In genomic region chr5:134120386-134121138, GRCh38 we compare ENCODE assay signal across 22 cellular contexts. TPM values are rescaled to one million over a fixed set of nuclear protein-coding genes. Genes with fewer than 3 reads are reported as not detected.
DNase-seq lines count a peak whose midpoint lies in the region; ATAC-seq and TF ChIP-seq lines count a peak whose summit lies in the region.
"Had no signal": no experiment of that assay in that cellular context is flagged by ENCODE, and none has a peak within 500 bp of the region (broad histone marks: within the 10 kb centered on the region; RNA-seq: fewer than 3 reads in every experiment).

No MANE protein-coding gene starts in this region.

- no peak for DNase-seq in CD4-positive, alpha-beta T cell
- peak; percentile 48 for DNase-seq in activated T-cell treated with anti-CD3 and anti-CD28 coated beads, Interleukin-2, amount 50 U/mL, for 48 hours
- no peak for DNase-seq in immature natural killer cell
- no peak for DNase-seq in stimulated activated naive CD4-positive, alpha-beta T cell treated with Interleukin-2 at 50 U/mL for 16 hours (lab: John Stamatoyannopoulos, UW)
- DNase-seq in SHP77 treated with DMSO at 0.1 percent for 48 hours (lab: John Stamatoyannopoulos, UW) = no peak
- no peak for DNase-seq in heart left ventricle
- no peak for DNase-seq in DMS114 treated with DMSO at 0.1 percent for 48 hours (lab: John Stamatoyannopoulos, UW; ENCODE audit: unreplicated experiment)
- DNase-seq: activated CD4-positive, alpha-beta T cell treated with anti-CD3 and anti-CD28 coated beads for 4 hours; BE2C; DMS53; hippocampal formation; kidney; NCI-H187; NCI-H446; nephron progenitor cell; psoas muscle; small intestine; stimulated activated CD4-positive, alpha-beta T cell treated with anti-CD3 and anti-CD28 coated beads, Interleukin-4, amount 100 ng/mL, for 4 hours; thyroid gland had no signal

- peak overlapping the region; percentile 98 for H3K27ac Mint-ChIP-seq in CD4-positive, alpha-beta T cell
- peak overlapping the region; percentile 40 to 95 (median 76) for H3K27ac Mint-ChIP-seq in immature natural killer cell
- H3K27ac Mint-ChIP-seq: activated T-helper 2 cell treated with anti-CD3 and anti-CD28 coated beads, Interferon-gamma antibody, Interleukin-2, Interleukin-4, amounts not matched to agents 10 μg/mL and 5 μg/mL and 100 μg/mL, durations not matched to agents 14 hours and 24 hours and 36 hours; nephron progenitor cell had no signal

- no peak for TF ChIP-seq CTCF in CD4-positive, alpha-beta T cell (IDR thresholded peaks at IDR 0.05)
- TF ChIP-seq CTCF in heart left ventricle (IDR thresholded peaks at IDR 0.05) = no peak

- WGBS in heart left ventricle, 4 donors = 91 to 93% (median 92%) methylated on average over 16 to 17 of the region's 17 CpGs

- intact Hi-C loops in CD4-positive, alpha-beta T cell (cut with DNase I, micrococcal nuclease) = no loop called here
- intact Hi-C loops in heart left ventricle (cut with DNase I) = no loop called here

- H3K27ac ChIP-seq in BLaER1 (no peak overlapping the region), heart left ventricle (peak overlapping the region in 1 of 12 donors; percentile 58)
- peak overlapping the region; percentile 96 for H3K27ac ChIP-seq in CD4-positive, alpha-beta T cell (ENCODE audit: low read depth, low read length)
- H3K27ac ChIP-seq: psoas muscle, thyroid gland had no signal

- peaks cover 59% of the 10 kb centered on the region for H3K4me1 ChIP-seq in BLaER1
- H3K4me1 ChIP-seq in heart left ventricle = peaks cover 0 to 25% (median 13%) of the 10 kb centered on the region in 12 donors

- H3K9me3 ChIP-seq in BLaER1 (no peaks in the 10 kb centered on the region), heart left ventricle (no peaks in the 10 kb centered on the region)
- H3K9me3 ChIP-seq in CD4-positive, alpha-beta T cell (ENCODE audit: control insufficient read depth, low read length) = no peaks in the 10 kb centered on the region
- H3K9me3 ChIP-seq: BE2C, psoas muscle, thyroid gland had no signal

- H3K4me3 ChIP-seq in BLaER1 = no peak overlapping the region
- H3K4me3 ChIP-seq in heart left ventricle = no peak overlapping the region
- H3K4me3 ChIP-seq: psoas muscle, thyroid gland had no signal

- CTCF ChIA-PET in CD4-positive, alpha-beta T cell (lab: Charles Lee) = interaction anchor here (1.7 to 6.3 kb wide), 4 partner anchors 12 to 81 kb away, joined by 7 to 51 read pairs (median 14); no protein-coding TSS in a partner anchor

- H3K9ac ChIP-seq in BLaER1 = no peak overlapping the region

- H3K27me3 ChIP-seq in BLaER1 (peaks cover 64% of the 10 kb centered on the region), heart left ventricle (peaks cover 0 to 5% (median 0%) of the 10 kb centered on the region in 9 donors)
- H3K27me3 ChIP-seq in CD4-positive, alpha-beta T cell (ENCODE audit: control insufficient read depth, insufficient read depth, low read length) = no peaks in the 10 kb centered on the region
- H3K27me3 ChIP-seq: BE2C, thyroid gland had no signal

- no peak for ATAC-seq in CD4-positive, alpha-beta T cell (ENCODE audit: poor library complexity)
- ATAC-seq in heart left ventricle = no peak
- ATAC-seq: psoas muscle, SK-N-SH treated with all-trans-retinoic acid at 6 μM for 48 hours had no signal

- H3K9me3 Mint-ChIP-seq in CD4-positive, alpha-beta T cell = no peaks in the 10 kb centered on the region
- no peaks in the 10 kb centered on the region for H3K9me3 Mint-ChIP-seq in immature natural killer cell
- H3K9me3 Mint-ChIP-seq: activated T-helper 2 cell treated with anti-CD3 and anti-CD28 coated beads, Interferon-gamma antibody, Interleukin-2, Interleukin-4, amounts not matched to agents 10 μg/mL and 5 μg/mL and 100 μg/mL, durations not matched to agents 14 hours and 24 hours and 36 hours; nephron progenitor cell had no signal

- TF ChIP-seq POLR2A in heart left ventricle (IDR thresholded peaks at IDR 0.05) = no peak

- peak overlapping the region; percentile 51 for H3K4me2 ChIP-seq in BLaER1

- H3K4me1 Mint-ChIP-seq in CD4-positive, alpha-beta T cell (ENCODE audit: low read depth) = peaks cover 75% of the 10 kb centered on the region
- peaks cover 95% of the 10 kb centered on the region in 2 donors for H3K4me1 Mint-ChIP-seq in immature natural killer cell

- H3K36me3 Mint-ChIP-seq in CD4-positive, alpha-beta T cell (ENCODE audit: low read depth) = peaks cover 99% of the 10 kb centered on the region
- peaks cover 0 to 20% (median 10%) of the 10 kb centered on the region in 3 donors for H3K36me3 Mint-ChIP-seq in immature natural killer cell

- peak overlapping the region; percentile 95 for H3K4me3 Mint-ChIP-seq in CD4-positive, alpha-beta T cell
- peak overlapping the region in 4 of 5 donors; percentile 18 to 85 (median 68) for H3K4me3 Mint-ChIP-seq in immature natural killer cell
- H3K4me3 Mint-ChIP-seq: nephron progenitor cell had no signal

- H4K20me1 ChIP-seq in BLaER1 = peaks cover 85% of the 10 kb centered on the region

- POLR2A ChIA-PET in CD4-positive, alpha-beta T cell (lab: Charles Lee) = interaction anchor here (3.3 to 10.2 kb wide), 3 partner anchors 56 to 80 kb away, joined by 9 to 138 read pairs (median 49); partner anchors contain the start of gene SKP1

- no peaks in the 10 kb centered on the region for H3K27me3 Mint-ChIP-seq in CD4-positive, alpha-beta T cell
- peaks cover 2 to 10% (median 9%) of the 10 kb centered on the region in 3 donors for H3K27me3 Mint-ChIP-seq in immature natural killer cell (ENCODE audit: low read depth in 3 of 3)

- H3K36me3 ChIP-seq in BLaER1 = no peaks in the 10 kb centered on the region
- H3K36me3 ChIP-seq in heart left ventricle = no peaks in the 10 kb centered on the region
- H3K36me3 ChIP-seq: thyroid gland had no signal

RNA-seq across cellular contexts. Expression of gene TCF7, which starts 6.1 kb away (rescaled TPM):
- total RNA-seq in CD4-positive, alpha-beta T cell = 100 to 1,000 TPM; 480 to 493 TPM
- 10 to 100 TPM; 14.9 to 50.9 (median 38.2) TPM for polyA plus RNA-seq in immature natural killer cell
- total RNA-seq in heart left ventricle = 1 to 10 TPM in 8 of 9 donors, under 1 TPM in 1; 0.79 to 5.2 (median 2.6) TPM
- 1 to 10 TPM; 1.6 to 1.9 TPM for polyA plus RNA-seq in heart left ventricle

RNA-seq across cellular contexts. Expression of gene SKP1, which starts 56.2 kb away (rescaled TPM):
- 100 to 1,000 TPM; 303 to 314 TPM for total RNA-seq in CD4-positive, alpha-beta T cell
- polyA plus RNA-seq in immature natural killer cell = 1,000 to 10,000 TPM in 2 of 3 donors, 100 to 1,000 TPM in 1; 955 to 1,349 (median 1,131) TPM
- 100 to 1,000 TPM; 290 to 533 (median 459) TPM for total RNA-seq in heart left ventricle
- 1,000 to 10,000 TPM in 1 of 2 donors, 100 to 1,000 TPM in 1; 175 to 1,085 TPM for polyA plus RNA-seq in heart left ventricle

Comparison
In these comparisons a context has a peak if more than half of its experiments do, and no peak if none do; other contexts are left out.
1. DNase-seq: peak in activated T-cell treated with anti-CD3 and anti-CD28 coated beads, Interleukin-2, amount 50 U/mL, for 48 hours (2 of 2); none in CD4-positive, alpha-beta T cell (0 of 10), immature natural killer cell (0 of 3), stimulated activated naive CD4-positive, alpha-beta T cell treated with Interleukin-2 at 50 U/mL for 16 hours (single experiment), SHP77 treated with DMSO at 0.1 percent for 48 hours (single experiment), heart left ventricle (0 of 5) and DMS114 treated with DMSO at 0.1 percent for 48 hours (single experiment).
2. RNA of gene TCF7, which starts 6.1 kb away (total RNA-seq): 480 to 493 TPM in CD4-positive, alpha-beta T cell; 0.79 to 5.2 TPM in heart left ventricle; every median in the first group is over 10 times any median in the second.